ENCODE assay signal across 14 cellular contexts in the genomic region with DNA sequence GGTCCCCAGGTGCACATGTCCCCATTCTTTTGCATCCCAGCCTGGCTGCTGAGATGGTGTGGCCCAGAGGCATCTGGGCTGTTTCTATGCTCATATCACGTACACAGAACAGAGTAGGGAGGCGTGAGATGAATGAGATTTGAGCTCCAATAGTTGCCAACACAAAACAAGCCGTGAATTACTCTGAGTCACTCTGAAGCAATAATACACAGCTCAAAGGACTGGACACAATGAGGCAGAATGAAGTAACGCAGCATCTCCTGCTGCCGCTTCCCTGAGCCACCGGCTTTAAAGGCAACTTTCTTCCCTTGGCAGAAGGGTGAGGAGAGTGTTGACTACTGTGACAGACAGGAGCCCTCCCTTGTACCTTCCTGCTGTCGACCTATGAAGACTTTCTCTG. TPM values are rescaled to one million over a fixed set of nuclear protein-coding genes. Genes with fewer than 3 reads are reported as not detected.
DNase-seq lines count a peak whose midpoint lies in the region; ATAC-seq, FAIRE-seq and TF ChIP-seq lines count a peak whose summit lies in the region.
"Had no signal": no experiment of that assay in that cellular context is flagged by ENCODE, and none has a peak within 500 bp of the region (broad histone marks: within the 10 kb centered on the region; RNA-seq: fewer than 3 reads in every experiment).

No MANE protein-coding gene starts in this region.

- POLR2A ChIA-PET in HepG2 (lab: Yijun Ruan, JAX), result no interaction called here

- intact Hi-C loops in HepG2 (cut with micrococcal nuclease; ENCODE audit: unreplicated experiment) (loop anchor here (1.0 kb wide), 1 partner anchor 13 kb away; no protein-coding TSS in a partner anchor), right lobe of liver (cut with DNase I) (loop anchor here in 1 of 2 donors (10.0 kb wide), 1 partner anchor 170 kb away; no protein-coding TSS in a partner anchor)

- H3K4me1 ChIP-seq in HepG2 (ENCODE audit: insufficient read depth, low read length) (peaks cover 18% of the 10 kb centered on the region), right lobe of liver (no peaks in the 10 kb centered on the region)

- H3K36me3 ChIP-seq in HepG2 (replicated peaks in 1 of 2; ENCODE audit: control insufficient read depth in 1 of 2, insufficient read depth in 2 of 2, low read length in 2 of 2) (peaks cover 17 to 57% of the 10 kb centered on the region in 2 experiments), right lobe of liver (peaks cover 0 to 77% (median 28%) of the 10 kb centered on the region in 4 donors), bronchial epithelial cell (ENCODE audit: control insufficient read depth, insufficient read depth, low read length) (peaks cover 20% of the 10 kb centered on the region)

- BruUV-seq in HepG2 (replicated peaks; lab: Mats Ljungman, UMichigan), result no TSS peak

- no peak for TF ChIP-seq CTCF in HepG2 (CRISPR knock-in tag; IDR thresholded peaks at IDR 0.05)
- no peak for TF ChIP-seq CTCF in right lobe of liver (IDR thresholded peaks at IDR 0.05)
- no peak for TF ChIP-seq CTCF in bronchial epithelial cell (IDR thresholded peaks at IDR 0.05; ENCODE audit: insufficient read depth, low read length, severe bottlenecking)

- TF ChIP-seq RAD21 in HepG2 (CRISPR knock-in tag; IDR thresholded peaks at IDR 0.05), result no peak

- FAIRE-seq in HepG2 (lab: Jason Lieb, UNC), result no peak
- FAIRE-seq in bronchial epithelial cell (lab: Jason Lieb, UNC), result peak; percentile 84
- FAIRE-seq in urothelium cell line (lab: Jason Lieb, UNC), result no peak

- TF ChIP-seq POLR2A in HepG2 (IDR thresholded peaks at IDR 0.05; ENCODE audit: insufficient read depth in 1 of 2, low read depth in 2 of 2, low read length in 2 of 2) (no peak), right lobe of liver (IDR thresholded peaks at IDR 0.05) (no peak)

- TF ChIP-seq EP300 in HepG2 (IDR thresholded peaks at IDR 0.05; ENCODE audit: low read depth in 2 of 2, low read length in 2 of 2) (no peak), HepG2 (CRISPR knock-in tag; IDR thresholded peaks at IDR 0.05; ENCODE audit: borderline replicate concordance) (no peak)

- ATAC-seq in HepG2 (peak; percentile 36), right lobe of liver (no peak), GM21529 (IDR thresholded peaks at IDR 0.05; ENCODE audit: unreplicated experiment) (no peak), left lobe of liver (no peak)

- peak overlapping the region; percentile 52 for H3K27ac ChIP-seq in HepG2 (ENCODE audit: extremely low read length, insufficient read depth, low read length)
- H3K27ac ChIP-seq in right lobe of liver, result no peak overlapping the region
- H3K27ac ChIP-seq: neutrophil had no signal

- H2AFZ ChIP-seq in HepG2 (ENCODE audit: low read length), result no peak overlapping the region

- in situ Hi-C loops in HepG2 (cut with HindIII; ENCODE audit: extremely low pct_ligation_motif_present, low pct_unique_long_range_greater_than_20kb), result no loop called here

- H3K9ac ChIP-seq in HepG2 (ENCODE audit: insufficient read depth, low read depth, low read length), result no peak overlapping the region

- no peaks in the 10 kb centered on the region for H4K20me1 ChIP-seq in HepG2 (ENCODE audit: insufficient read depth, low read length)

- no peaks in the 10 kb centered on the region for H3K27me3 ChIP-seq in HepG2 (ENCODE audit: control insufficient read depth in 1 of 2, insufficient read depth in 2 of 2, low read length in 2 of 2)
- H3K27me3 ChIP-seq in right lobe of liver, result no peaks in the 10 kb centered on the region
- no peaks in the 10 kb centered on the region for H3K27me3 ChIP-seq in bronchial epithelial cell (ENCODE audit: control insufficient read depth, insufficient read depth, low read length)
- H3K27me3 ChIP-seq: neutrophil had no signal

- H3K4me2 ChIP-seq in HepG2 (ENCODE audit: low read depth, low read length), result no peak overlapping the region

- no peak overlapping the region for H3K4me3 ChIP-seq in HepG2 (replicated peaks in 1 of 3; ENCODE audit: insufficient read depth in 1 of 3, low read depth in 2 of 3, low read length in 3 of 3)
- H3K4me3 ChIP-seq in right lobe of liver, result no peak overlapping the region
- no peak overlapping the region for H3K4me3 ChIP-seq in bronchial epithelial cell (ENCODE audit: low read depth, low read length)

- DNase-seq in HepG2 (ENCODE audit: low spot score) (peak; percentile 27), right lobe of liver (no peak), bronchial epithelial cell (ENCODE audit: low read depth) (peak; percentile 84), iris pigment epithelial cell (ENCODE audit: low read depth) (peak; percentile 92), urothelium cell line (ENCODE audit: low spot score) (no peak), left lobe of liver (ENCODE audit: low spot score) (no peak), activated T-cell treated with anti-CD3 and anti-CD28 coated beads for 4 hours (no peak)
- DNase-seq: activated CD4-positive, alpha-beta T cell treated with anti-CD3 and anti-CD28 coated beads, Interleukin-2, amount 50 U/mL, for 4 hours; DMS53; erythroblast; MM.1S; SIG-M5 had no signal

- 81% methylated on average over 7 of the region's 7 CpGs for whole genome bisulfite sequencing in HepG2 (ENCODE audit: low lambda C conversion rate)
- 100% methylated on average over 2 of the region's 7 CpGs for WGBS in right lobe of liver (ENCODE audit: insufficient coverage, low coverage, low lambda C conversion rate, missing lambda C conversion rate)

- no peaks in the 10 kb centered on the region for H3K9me3 ChIP-seq in HepG2 (ENCODE audit: low read length)
- H3K9me3 ChIP-seq in right lobe of liver, result no peaks in the 10 kb centered on the region
- H3K9me3 ChIP-seq: neutrophil had no signal

- H3K79me2 ChIP-seq in HepG2 (ENCODE audit: insufficient read depth, low read length), result no peaks in the 10 kb centered on the region

- CTCF ChIA-PET in HepG2 (lab: Yijun Ruan, JAX; ENCODE audit: low intra/inter-chr PET ratio, low total read pairs), result no interaction called here

TF ChIP-seq in HepG2, 621 proteins besides CTCF, POLR2A, EP300 and RAD21 (continues in another document):
- TF ChIP-seq ZNF12 (CRISPR knock-in tag; IDR thresholded peaks at IDR 0.05) (no peak), ZNF224 (CRISPR knock-in tag; IDR thresholded peaks at IDR 0.05) (peak; percentile 15; the same call in 1 of the 2 replicates), ZNF136 (CRISPR knock-in tag; IDR thresholded peaks at IDR 0.05; ENCODE audit: low read depth) (no peak), RAD51 (IDR thresholded peaks at IDR 0.05; ENCODE audit: borderline replicate concordance) (no peak), NR1H2 (CRISPR knock-in tag; IDR thresholded peaks at IDR 0.05; ENCODE audit: borderline replicate concordance, low read depth) (no peak), NKX3-1 (CRISPR knock-in tag; IDR thresholded peaks at IDR 0.05) (no peak), SP4 (CRISPR knock-in tag; IDR thresholded peaks at IDR 0.05) (no peak)
- TF ChIP-seq, protein P1, sequence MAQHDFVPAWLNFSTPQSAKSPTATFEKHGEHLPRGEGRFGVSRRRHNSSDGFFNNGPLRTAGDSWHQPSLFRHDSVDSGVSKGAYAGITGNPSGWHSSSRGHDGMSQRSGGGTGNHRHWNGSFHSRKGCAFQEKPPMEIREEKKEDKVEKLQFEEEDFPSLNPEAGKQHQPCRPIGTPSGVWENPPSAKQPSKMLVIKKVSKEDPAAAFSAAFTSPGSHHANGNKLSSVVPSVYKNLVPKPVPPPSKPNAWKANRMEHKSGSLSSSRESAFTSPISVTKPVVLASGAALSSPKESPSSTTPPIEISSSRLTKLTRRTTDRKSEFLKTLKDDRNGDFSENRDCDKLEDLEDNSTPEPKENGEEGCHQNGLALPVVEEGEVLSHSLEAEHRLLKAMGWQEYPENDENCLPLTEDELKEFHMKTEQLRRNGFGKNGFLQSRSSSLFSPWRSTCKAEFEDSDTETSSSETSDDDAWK (CRISPR knock-in tag; IDR thresholded peaks at IDR 0.05), result no peak
- TF ChIP-seq, protein P2, sequence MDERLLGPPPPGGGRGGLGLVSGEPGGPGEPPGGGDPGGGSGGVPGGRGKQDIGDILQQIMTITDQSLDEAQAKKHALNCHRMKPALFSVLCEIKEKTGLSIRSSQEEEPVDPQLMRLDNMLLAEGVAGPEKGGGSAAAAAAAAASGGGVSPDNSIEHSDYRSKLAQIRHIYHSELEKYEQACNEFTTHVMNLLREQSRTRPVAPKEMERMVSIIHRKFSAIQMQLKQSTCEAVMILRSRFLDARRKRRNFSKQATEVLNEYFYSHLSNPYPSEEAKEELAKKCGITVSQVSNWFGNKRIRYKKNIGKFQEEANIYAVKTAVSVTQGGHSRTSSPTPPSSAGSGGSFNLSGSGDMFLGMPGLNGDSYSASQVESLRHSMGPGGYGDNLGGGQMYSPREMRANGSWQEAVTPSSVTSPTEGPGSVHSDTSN (CRISPR knock-in tag; IDR thresholded peaks at IDR 0.05), result no peak

RNA-seq across cellular contexts. Expression of a gene that starts 33.9 kb away (rescaled TPM):
- 0.31 TPM in 1 of 2 replicates, not detected in the other for total RNA-seq in HepG2 (2016; rRNA removed; fragmentation: Illumina TruSeq; extraction: Trizol)
- total RNA-seq in HepG2 (2016; cell fraction: cytosol; rRNA removed; fragmentation: Illumina TruSeq; extraction: Trizol; ENCODE audit: low read depth), result not detected in 2 replicates
- not detected in 2 replicates for total RNA-seq in HepG2 (2016; cell fraction: insoluble cytoplasmic fraction; rRNA removed; fragmentation: Illumina TruSeq; extraction: Trizol)
- not detected in 2 replicates for total RNA-seq in HepG2 (2016; cell fraction: membrane; rRNA removed; fragmentation: Illumina TruSeq; extraction: Trizol)
- not detected in 2 replicates for total RNA-seq in HepG2 (2016; cell fraction: nucleus; rRNA removed; fragmentation: Illumina TruSeq; extraction: Trizol)
- 0.54 and 1.1 TPM in 2 replicates for polyA plus RNA-seq in HepG2 (2011; rRNA removed)
- polyA plus RNA-seq in HepG2 (2011; cell fraction: cytosol; rRNA removed), result 0.15 and 0.23 TPM in 2 replicates
- 4.7 and 5.2 TPM in 2 replicates for polyA plus RNA-seq in HepG2 (2011; cell fraction: nucleus; rRNA removed)
- 0.76 and 1.5 TPM in 2 replicates for polyA plus RNA-seq in HepG2 (2012)
- polyA plus RNA-seq in HepG2 (2016; cell fraction: cytosol; fragmentation: Illumina TruSeq; extraction: Trizol; ENCODE audit: low read depth), result not detected in 2 replicates
- polyA plus RNA-seq in HepG2 (2016; cell fraction: insoluble cytoplasmic fraction; fragmentation: Illumina TruSeq; extraction: Trizol; ENCODE audit: low read depth), result 0.15 TPM in 1 of 2 replicates, not detected in the other
- polyA plus RNA-seq in HepG2 (2016; cell fraction: membrane; fragmentation: Illumina TruSeq; extraction: Trizol; ENCODE audit: low read depth), result 0.09 TPM in 1 of 2 replicates, not detected in the other
- polyA plus RNA-seq in HepG2 (2016; cell fraction: nucleus; fragmentation: Illumina TruSeq; extraction: Trizol; ENCODE audit: insufficient read depth, low read depth), result 2.0 TPM in 1 of 2 replicates, not detected in the other
- 0.66 and 1.0 TPM in 2 replicates for polyA minus RNA-seq in HepG2 (2011; rRNA and poly(A)+ RNA removed; ENCODE audit: low replicate concordance)
- polyA minus RNA-seq in HepG2 (2011; cell fraction: cytosol; rRNA and poly(A)+ RNA removed), result not detected in 2 replicates
- 0.64 and 1.6 TPM in 2 replicates for polyA minus RNA-seq in HepG2 (2011; cell fraction: nucleus; rRNA and poly(A)+ RNA removed)
- total RNA-seq in right lobe of liver, result under 1 TPM in 3 of 6 experiments, not detected in 3; 0.64 to 0.75 (median 0.71) TPM
- 0.79 and 1.4 TPM in 2 replicates for total RNA-seq in bronchial epithelial cell
- total RNA-seq in left lobe of liver, result 1.1 TPM

Comparison
In these comparisons a context has a peak if more than half of its experiments do, and no peak if none do; other contexts are left out.
1. DNase-seq: peak in HepG2 (single experiment), bronchial epithelial cell (single experiment) and iris pigment epithelial cell (single experiment); none in right lobe of liver (0 of 3), urothelium cell line (single experiment), left lobe of liver (single experiment) and activated T-cell treated with anti-CD3 and anti-CD28 coated beads for 4 hours (single experiment).